In genomic region chr1:35268282-35269189, GRCh38 we compare ENCODE assay signal across 8 cellular contexts. TPM values are rescaled to one million over a fixed set of nuclear protein-coding genes. Genes with fewer than 3 reads are reported as not detected.
DNase-seq lines count a peak whose midpoint lies in the region; ATAC-seq and TF ChIP-seq lines count a peak whose summit lies in the region.

Gene ZMYM4 (plus strand): TSS chr1:35268709. CDS start chr1:35269047, 338 bp downstream.

- H3K9me3 ChIP-seq in adrenal gland (replicated peaks in 1 of 3) (no peaks in the 10 kb centered on the region), heart right ventricle (no peaks in the 10 kb centered on the region), upper lobe of left lung (no peaks in the 10 kb centered on the region)

- H3K27ac ChIP-seq in adrenal gland (peak within 1 kb of the TSS; percentile 39 to 95 (median 84)), heart right ventricle (peak within 1 kb of the TSS; percentile 59 to 97 (median 88)), upper lobe of left lung (peak within 1 kb of the TSS; percentile 90 to 95 (median 94))

- peaks cover 6 to 12% of the 10 kb centered on the region in 2 donors for H3K4me1 ChIP-seq in adrenal gland (replicated peaks in 1 of 2)
- H3K4me1 ChIP-seq in heart right ventricle: peaks cover 0 to 45% (median 19%) of the 10 kb centered on the region in 9 donors
- H3K4me1 ChIP-seq in upper lobe of left lung: peaks cover 18 to 33% (median 26%) of the 10 kb centered on the region in 4 donors

- DNase-seq in GM12864 (ENCODE audit: low read depth) (peak; percentile 95), NCI-H1417 treated with DMSO at 0.1 percent for 48 hours (lab: John Stamatoyannopoulos, UW) (peak; percentile 81), T-helper 1 cell (peak; percentile 72 to 94 (median 76)), adrenal gland (peak; percentile 88 to 99 (median 96)), heart right ventricle (peak; percentile 93 to 96), posterior cingulate gyrus (peak; percentile 76 to 98 (median 88)), upper lobe of left lung (peak; percentile 92 to 95)

- peak; percentile 91 for ATAC-seq in HG02678 (IDR thresholded peaks at IDR 0.05; ENCODE audit: unreplicated experiment)
- peak; percentile 98 to 99 (median 98) for ATAC-seq in heart right ventricle
- ATAC-seq in upper lobe of left lung (ENCODE audit: low FRiP score in 2 of 2): peak; percentile 95 to 98

- no peak for TF ChIP-seq EP300 in upper lobe of left lung (IDR thresholded peaks at IDR 0.05)

- H3K4me3 ChIP-seq in GM12864 (ENCODE audit: low read depth, low read length) (peak within 1 kb of the TSS; percentile 86), adrenal gland (peak within 1 kb of the TSS; percentile 60 to 97 (median 96)), heart right ventricle (peak within 1 kb of the TSS; percentile 70 to 97 (median 90)), upper lobe of left lung (peak within 1 kb of the TSS; percentile 91 to 98 (median 96))

- H3K36me3 ChIP-seq in adrenal gland (replicated peaks in 1 of 2) (no peaks in the 10 kb centered on the region), heart right ventricle (peaks cover 0 to 10% (median 0%) of the 10 kb centered on the region in 9 donors), upper lobe of left lung (no peaks in the 10 kb centered on the region)

- H3K27me3 ChIP-seq in adrenal gland (no peaks in the 10 kb centered on the region), heart right ventricle (no peaks in the 10 kb centered on the region), upper lobe of left lung (no peaks in the 10 kb centered on the region)

- peak; percentile 16 for TF ChIP-seq CTCF in GM12864 (IDR thresholded peaks at IDR 0.05; ENCODE audit: low read depth, low read length, missing control alignments)
- TF ChIP-seq CTCF in adrenal gland (IDR thresholded peaks at IDR 0.05): peak in 4 of 6 experiments; percentile 20 to 34 (median 22)
- TF ChIP-seq CTCF in heart right ventricle (IDR thresholded peaks at IDR 0.05): peak in 2 of 9 donors; percentile 16 to 25
- peak in 2 of 6 experiments; percentile 25 to 35 for TF ChIP-seq CTCF in upper lobe of left lung (IDR thresholded peaks at IDR 0.05)

- TF ChIP-seq POLR2A in adrenal gland (IDR thresholded peaks at IDR 0.05): peak; percentile 30 to 41
- peak in 2 of 4 donors; percentile 27 to 47 for TF ChIP-seq POLR2A in upper lobe of left lung (IDR thresholded peaks at IDR 0.05)

- WGBS in adrenal gland, 4 donors: 2 to 5% (median 3%) methylated on average over 15 to 65 of the region's 65 CpGs
- WGBS in heart right ventricle, 2 donors: 2% methylated on average over 57 to 65 of the region's 65 CpGs
- 4 to 91% methylated on average over 1 to 24 of the region's 65 CpGs for WGBS in upper lobe of left lung, 2 donors

- intact Hi-C loops in adrenal gland (cut with DNase I) (no loop called here), heart right ventricle (cut with DNase I) (loop anchor here in 4 of 10 donors (10.0 kb wide), 3 partner anchors 54 to 74 kb away; partner anchors contain the start of gene SFPQ (in 2 of the 4)), posterior cingulate gyrus (cut with DNase I) (loop anchor here (10.0 kb wide), 1 partner anchor 64 kb away; no protein-coding TSS in a partner anchor)

RNA-seq across cellular contexts. Expression of gene ZMYM4, which starts in this region (rescaled TPM):
- total RNA-seq in adrenal gland (10 to 100 TPM; 18.7 to 59.2 (median 41.6) TPM), heart right ventricle (10 to 100 TPM; 26.1 to 37.7 (median 35.0) TPM), upper lobe of left lung (10 to 100 TPM; 17.6 to 47.1 (median 38.3) TPM)
- polyA plus RNA-seq in adrenal gland (10 to 100 TPM; 14.7 to 33.9 (median 28.7) TPM), heart right ventricle (10 to 100 TPM in 1 of 2 donors, 1 to 10 TPM in 1; 6.7 to 12.4 TPM)

Comparison
In these comparisons a context has a peak if more than half of its experiments do, and no peak if none do; other contexts are left out.
1. Peak in every context shown above with its lines: DNase-seq, ATAC-seq, H3K4me3 ChIP-seq and H3K27ac ChIP-seq.